In genomic region chrX:64976673-64977040, GRCh38 we compare ENCODE assay signal across 8 cellular contexts. TPM values are rescaled to one million over a fixed set of nuclear protein-coding genes. Genes with fewer than 3 reads are reported as not detected.
DNase-seq lines count a peak whose midpoint lies in the region; ATAC-seq and TF ChIP-seq lines count a peak whose summit lies in the region.

No MANE protein-coding gene starts in this region.

- ATAC-seq in HG03159 (IDR thresholded peaks at IDR 0.05; ENCODE audit: unreplicated experiment) (peak; percentile 11), body of pancreas (peak; percentile 13)

- H3K9me3 ChIP-seq in body of pancreas: no peaks in the 10 kb centered on the region
- H3K9me3 ChIP-seq in muscle layer of duodenum (ENCODE audit: control insufficient read depth in 1 of 2, low read length in 2 of 2): no peaks in the 10 kb centered on the region

- no peaks in the 10 kb centered on the region for H3K36me3 ChIP-seq in body of pancreas (replicated peaks in 1 of 2; ENCODE audit: insufficient read depth in 1 of 2, low read depth in 2 of 2)
- no peaks in the 10 kb centered on the region for H3K36me3 ChIP-seq in muscle layer of duodenum (ENCODE audit: control insufficient read depth in 1 of 2, insufficient read depth in 2 of 2, low read length in 2 of 2)

- peaks cover 5% of the 10 kb centered on the region for H3K4me1 ChIP-seq in body of pancreas
- H3K4me1 ChIP-seq in muscle layer of duodenum (ENCODE audit: control insufficient read depth in 1 of 2, insufficient read depth in 2 of 2, low read length in 2 of 2): peaks cover 0 to 3% of the 10 kb centered on the region in 2 donors

- H3K27me3 ChIP-seq in body of pancreas (no peaks in the 10 kb centered on the region), muscle layer of duodenum (ENCODE audit: low read depth, low read length) (no peaks in the 10 kb centered on the region)

- TF ChIP-seq CTCF in body of pancreas (IDR thresholded peaks at IDR 0.05): no peak

- intact Hi-C loops in body of pancreas (cut with DNase I): no loop called here

- peak; percentile 1 for DNase-seq in stimulated activated CD4-positive, alpha-beta T cell treated with anti-CD3 and anti-CD28 coated beads, Interleukin-4, amount 100 ng/mL, for 1 hour
- no peak for DNase-seq in stimulated activated CD4-positive, alpha-beta T cell treated with anti-CD3 and anti-CD28 coated beads, Interleukin-4, amount 100 ng/mL, for 4 hours
- DNase-seq in body of pancreas (no peak), HK-2 (ENCODE audit: unreplicated experiment) (no peak)
- DNase-seq in effector CD8-positive, alpha-beta T cell (lab: John Stamatoyannopoulos, UW): no peak
- no peak for DNase-seq in NK-92 treated with Interleukin-12 subunit alpha and Interleukin-12 subunit beta, amount 100 ng/mL, for 24 hours (lab: John Stamatoyannopoulos, UW)

- H3K27ac ChIP-seq in body of pancreas (no peak overlapping the region), muscle layer of duodenum (ENCODE audit: low read length) (no peak overlapping the region)

- no peak for TF ChIP-seq POLR2A in body of pancreas (IDR thresholded peaks at IDR 0.05)

- WGBS in body of pancreas, 2 donors: 5 to 9% methylated on average over 10 to 11 of the region's 11 CpGs

- H3K4me3 ChIP-seq in body of pancreas (peak overlapping the region in 1 of 2 donors; percentile 56), muscle layer of duodenum (ENCODE audit: low read depth in 1 of 2, low read length in 2 of 2) (peak overlapping the region; percentile 80 to 84)

RNA-seq across cellular contexts. Expression of gene ZC4H2, which starts 0.4 kb away (rescaled TPM):
- 1 to 10 TPM; 4.6 to 6.2 TPM for total RNA-seq in body of pancreas

RNA-seq across cellular contexts. Expression of gene ZC3H12B, which starts 58.0 kb away (rescaled TPM):
- 1 to 10 TPM in 1 of 2 donors, under 1 TPM in 1; 0.78 to 1.6 TPM for total RNA-seq in body of pancreas
